8 cellular contexts compared by ENCODE assay signal in genomic region chr7:119890631-119891030, GRCh38.
"Had no signal": no experiment of that assay in that cellular context is flagged by ENCODE, and none has a peak within 500 bp of the region (broad histone marks: within the 10 kb centered on the region; RNA-seq: fewer than 3 reads in every experiment).

No MANE protein-coding gene starts in this region.

- ATAC-seq: HCT116 had no signal

- DNase-seq: GOT3, H7, HFFc6, IMR-90, KBM-7 had no signal

- H3K9me3 ChIP-seq: HAP-1 had no signal

- H3K27ac Mint-ChIP-seq: HFFc6 had no signal

- H3K4me3 Mint-ChIP-seq: HFFc6 had no signal

- H3K4me1 ChIP-seq: HAP-1 had no signal

- H3K4me3 ChIP-seq: HAP-1 had no signal

- FAIRE-seq: HTR-8/SVneo had no signal

- H3K36me3 ChIP-seq: HAP-1 had no signal
